1 cellular context compared by ENCODE assay signal in the genomic region with DNA sequence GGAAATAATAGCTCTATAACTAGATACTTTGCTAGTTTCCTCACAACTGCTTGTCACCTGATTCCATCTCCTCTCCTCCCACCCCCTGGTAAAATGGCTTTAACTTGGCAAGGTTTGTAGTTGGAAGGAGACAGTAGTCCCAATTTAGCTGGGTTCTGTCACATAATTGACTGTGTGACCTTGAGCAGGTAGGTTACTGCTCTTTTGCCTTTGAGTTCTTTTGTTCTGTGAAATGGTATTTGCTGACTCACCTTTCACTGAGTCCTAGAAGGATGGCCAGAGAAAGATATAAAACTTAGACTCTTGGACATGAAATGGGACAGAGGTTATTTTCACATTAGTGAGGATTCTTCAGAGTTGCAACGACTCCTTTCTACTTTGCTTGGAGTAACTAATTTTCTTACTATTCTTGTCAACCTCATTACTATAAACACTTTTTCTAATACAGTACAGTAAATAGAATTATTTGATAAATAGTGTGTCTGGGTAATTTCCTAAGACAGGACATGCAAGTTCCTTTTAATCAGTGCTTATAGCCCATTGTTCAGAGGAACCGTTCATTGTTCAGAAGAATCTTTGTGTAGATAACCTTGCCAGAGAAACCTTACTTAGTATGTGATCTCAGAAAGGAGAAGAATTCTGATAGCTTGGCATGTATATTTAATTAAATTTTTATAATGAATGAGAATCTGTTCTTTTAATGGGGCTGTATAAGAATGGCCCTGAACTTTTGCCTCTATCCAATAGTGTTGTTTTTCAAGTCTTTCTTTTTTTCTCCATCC.
TF ChIP-seq lines count a peak whose summit lies in the region.

No MANE protein-coding gene starts in this region.

TF ChIP-seq in HepG2, 621 proteins besides CTCF, POLR2A, EP300 and RAD21 (continued from another document):
- TF ChIP-seq, protein P1, sequence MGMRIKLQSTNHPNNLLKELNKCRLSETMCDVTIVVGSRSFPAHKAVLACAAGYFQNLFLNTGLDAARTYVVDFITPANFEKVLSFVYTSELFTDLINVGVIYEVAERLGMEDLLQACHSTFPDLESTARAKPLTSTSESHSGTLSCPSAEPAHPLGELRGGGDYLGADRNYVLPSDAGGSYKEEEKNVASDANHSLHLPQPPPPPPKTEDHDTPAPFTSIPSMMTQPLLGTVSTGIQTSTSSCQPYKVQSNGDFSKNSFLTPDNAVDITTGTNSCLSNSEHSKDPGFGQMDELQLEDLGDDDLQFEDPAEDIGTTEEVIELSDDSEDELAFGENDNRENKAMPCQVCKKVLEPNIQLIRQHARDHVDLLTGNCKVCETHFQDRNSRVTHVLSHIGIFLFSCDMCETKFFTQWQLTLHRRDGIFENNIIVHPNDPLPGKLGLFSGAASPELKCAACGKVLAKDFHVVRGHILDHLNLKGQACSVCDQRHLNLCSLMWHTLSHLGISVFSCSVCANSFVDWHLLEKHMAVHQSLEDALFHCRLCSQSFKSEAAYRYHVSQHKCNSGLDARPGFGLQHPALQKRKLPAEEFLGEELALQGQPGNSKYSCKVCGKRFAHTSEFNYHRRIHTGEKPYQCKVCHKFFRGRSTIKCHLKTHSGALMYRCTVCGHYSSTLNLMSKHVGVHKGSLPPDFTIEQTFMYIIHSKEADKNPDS (CRISPR knock-in tag; IDR thresholded peaks at IDR 0.05), result no peak
- TF ChIP-seq ZNF644 (CRISPR knock-in tag; IDR thresholded peaks at IDR 0.05; ENCODE audit: low read depth) (peak; percentile 39; the same call in 1 of the 2 replicates), SRF (IDR thresholded peaks at IDR 0.05; ENCODE audit: low read depth, low read length) (no peak), FOSL2 (CRISPR knock-in tag; IDR thresholded peaks at IDR 0.05) (peak; percentile 59), ZKSCAN1 (IDR thresholded peaks at IDR 0.05; ENCODE audit: low read length) (no peak), RBM39 (IDR thresholded peaks at IDR 0.05; ENCODE audit: low read depth, low read length, poor library complexity, severe bottlenecking) (no peak), ZNF225 (CRISPR knock-in tag; IDR thresholded peaks at IDR 0.05) (no peak), ZNF792 (CRISPR knock-in tag; IDR thresholded peaks at IDR 0.05) (no peak), HDAC1 (CRISPR knock-in tag; IDR thresholded peaks at IDR 0.05) (no peak), RARA (CRISPR knock-in tag; IDR thresholded peaks at IDR 0.05) (0 out of 2 replicates have a peak, but pooled peaks have one; percentile 30), KLF13 (CRISPR knock-in tag; IDR thresholded peaks at IDR 0.05) (no peak), POLR2AphosphoS2 (IDR thresholded peaks at IDR 0.05; ENCODE audit: low read depth, low read length) (peak; percentile 76; the same call in 1 of the 2 replicates), HNF4A (CRISPR knock-in tag; IDR thresholded peaks at IDR 0.05) (0 out of 2 replicates have a peak, but pooled peaks have one; percentile 15), MEIS2 (CRISPR knock-in tag; IDR thresholded peaks at IDR 0.05) (no peak), ZNF652 (CRISPR knock-in tag; IDR thresholded peaks at IDR 0.05; ENCODE audit: borderline replicate concordance, low read depth) (no peak), GATAD2A (CRISPR knock-in tag; IDR thresholded peaks at IDR 0.05) (peak; percentile 58), ZNF558 (CRISPR knock-in tag; IDR thresholded peaks at IDR 0.05; ENCODE audit: borderline replicate concordance) (no peak), ZKSCAN8 (CRISPR knock-in tag; IDR thresholded peaks at IDR 0.05; ENCODE audit: borderline replicate concordance) (no peak), ZNF567 (CRISPR knock-in tag; IDR thresholded peaks at IDR 0.05; ENCODE audit: borderline replicate concordance) (no peak), ETV5 (CRISPR knock-in tag; IDR thresholded peaks at IDR 0.05; ENCODE audit: borderline replicate concordance) (no peak), RXRB (CRISPR knock-in tag; IDR thresholded peaks at IDR 0.05; ENCODE audit: borderline replicate concordance) (0 out of 2 replicates have a peak, but pooled peaks have one; percentile 25), ZNF234 (CRISPR knock-in tag; conservative IDR thresholded peaks at IDR 0.05) (no peak), SOX5 (CRISPR knock-in tag; IDR thresholded peaks at IDR 0.05; ENCODE audit: borderline replicate concordance) (peak; percentile 86), ZFP41 (CRISPR knock-in tag; IDR thresholded peaks at IDR 0.05; ENCODE audit: borderline replicate concordance) (no peak)
- TF ChIP-seq, protein P2, sequence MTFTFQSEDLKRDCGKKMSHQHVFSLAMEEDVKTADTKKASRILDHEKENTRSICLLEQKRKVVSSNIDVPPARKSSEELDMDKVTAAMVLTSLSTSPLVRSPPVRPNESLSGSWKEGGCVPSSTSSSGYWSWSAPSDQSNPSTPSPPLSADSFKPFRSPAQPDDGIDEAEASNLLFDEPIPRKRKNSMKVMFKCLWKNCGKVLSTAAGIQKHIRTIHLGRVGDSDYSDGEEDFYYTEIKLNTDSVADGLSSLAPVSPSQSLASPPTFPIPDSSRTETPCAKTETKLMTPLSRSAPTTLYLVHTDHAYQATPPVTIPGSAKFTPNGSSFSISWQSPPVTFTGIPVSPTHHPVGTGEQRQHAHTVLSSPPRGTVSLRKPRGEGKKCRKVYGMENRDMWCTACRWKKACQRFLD (CRISPR knock-in tag; IDR thresholded peaks at IDR 0.05; ENCODE audit: borderline replicate concordance), result no peak
- TF ChIP-seq, protein P3, sequence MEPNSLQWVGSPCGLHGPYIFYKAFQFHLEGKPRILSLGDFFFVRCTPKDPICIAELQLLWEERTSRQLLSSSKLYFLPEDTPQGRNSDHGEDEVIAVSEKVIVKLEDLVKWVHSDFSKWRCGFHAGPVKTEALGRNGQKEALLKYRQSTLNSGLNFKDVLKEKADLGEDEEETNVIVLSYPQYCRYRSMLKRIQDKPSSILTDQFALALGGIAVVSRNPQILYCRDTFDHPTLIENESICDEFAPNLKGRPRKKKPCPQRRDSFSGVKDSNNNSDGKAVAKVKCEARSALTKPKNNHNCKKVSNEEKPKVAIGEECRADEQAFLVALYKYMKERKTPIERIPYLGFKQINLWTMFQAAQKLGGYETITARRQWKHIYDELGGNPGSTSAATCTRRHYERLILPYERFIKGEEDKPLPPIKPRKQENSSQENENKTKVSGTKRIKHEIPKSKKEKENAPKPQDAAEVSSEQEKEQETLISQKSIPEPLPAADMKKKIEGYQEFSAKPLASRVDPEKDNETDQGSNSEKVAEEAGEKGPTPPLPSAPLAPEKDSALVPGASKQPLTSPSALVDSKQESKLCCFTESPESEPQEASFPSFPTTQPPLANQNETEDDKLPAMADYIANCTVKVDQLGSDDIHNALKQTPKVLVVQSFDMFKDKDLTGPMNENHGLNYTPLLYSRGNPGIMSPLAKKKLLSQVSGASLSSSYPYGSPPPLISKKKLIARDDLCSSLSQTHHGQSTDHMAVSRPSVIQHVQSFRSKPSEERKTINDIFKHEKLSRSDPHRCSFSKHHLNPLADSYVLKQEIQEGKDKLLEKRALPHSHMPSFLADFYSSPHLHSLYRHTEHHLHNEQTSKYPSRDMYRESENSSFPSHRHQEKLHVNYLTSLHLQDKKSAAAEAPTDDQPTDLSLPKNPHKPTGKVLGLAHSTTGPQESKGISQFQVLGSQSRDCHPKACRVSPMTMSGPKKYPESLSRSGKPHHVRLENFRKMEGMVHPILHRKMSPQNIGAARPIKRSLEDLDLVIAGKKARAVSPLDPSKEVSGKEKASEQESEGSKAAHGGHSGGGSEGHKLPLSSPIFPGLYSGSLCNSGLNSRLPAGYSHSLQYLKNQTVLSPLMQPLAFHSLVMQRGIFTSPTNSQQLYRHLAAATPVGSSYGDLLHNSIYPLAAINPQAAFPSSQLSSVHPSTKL (CRISPR knock-in tag; IDR thresholded peaks at IDR 0.05), result peak; percentile 59; the same call in 1 of the 2 replicates
- TF ChIP-seq, protein P4, sequence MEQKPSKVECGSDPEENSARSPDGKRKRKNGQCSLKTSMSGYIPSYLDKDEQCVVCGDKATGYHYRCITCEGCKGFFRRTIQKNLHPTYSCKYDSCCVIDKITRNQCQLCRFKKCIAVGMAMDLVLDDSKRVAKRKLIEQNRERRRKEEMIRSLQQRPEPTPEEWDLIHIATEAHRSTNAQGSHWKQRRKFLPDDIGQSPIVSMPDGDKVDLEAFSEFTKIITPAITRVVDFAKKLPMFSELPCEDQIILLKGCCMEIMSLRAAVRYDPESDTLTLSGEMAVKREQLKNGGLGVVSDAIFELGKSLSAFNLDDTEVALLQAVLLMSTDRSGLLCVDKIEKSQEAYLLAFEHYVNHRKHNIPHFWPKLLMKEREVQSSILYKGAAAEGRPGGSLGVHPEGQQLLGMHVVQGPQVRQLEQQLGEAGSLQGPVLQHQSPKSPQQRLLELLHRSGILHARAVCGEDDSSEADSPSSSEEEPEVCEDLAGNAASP (CRISPR knock-in tag; IDR thresholded peaks at IDR 0.05; ENCODE audit: borderline replicate concordance), result peak; percentile 28; the same call in 1 of the 2 replicates
- TF ChIP-seq, protein P5, sequence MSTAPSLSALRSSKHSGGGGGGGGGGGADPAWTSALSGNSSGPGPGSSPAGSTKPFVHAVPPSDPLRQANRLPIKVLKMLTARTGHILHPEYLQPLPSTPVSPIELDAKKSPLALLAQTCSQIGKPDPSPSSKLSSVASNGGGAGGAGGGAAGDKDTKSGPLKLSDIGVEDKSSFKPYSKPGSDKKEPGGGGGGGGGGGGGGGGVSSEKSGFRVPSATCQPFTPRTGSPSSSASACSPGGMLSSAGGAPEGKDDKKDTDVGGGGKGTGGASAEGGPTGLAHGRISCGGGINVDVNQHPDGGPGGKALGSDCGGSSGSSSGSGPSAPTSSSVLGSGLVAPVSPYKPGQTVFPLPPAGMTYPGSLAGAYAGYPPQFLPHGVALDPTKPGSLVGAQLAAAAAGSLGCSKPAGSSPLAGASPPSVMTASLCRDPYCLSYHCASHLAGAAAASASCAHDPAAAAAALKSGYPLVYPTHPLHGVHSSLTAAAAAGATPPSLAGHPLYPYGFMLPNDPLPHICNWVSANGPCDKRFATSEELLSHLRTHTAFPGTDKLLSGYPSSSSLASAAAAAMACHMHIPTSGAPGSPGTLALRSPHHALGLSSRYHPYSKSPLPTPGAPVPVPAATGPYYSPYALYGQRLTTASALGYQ (CRISPR knock-in tag; IDR thresholded peaks at IDR 0.05), result no peak
- TF ChIP-seq, protein P6, sequence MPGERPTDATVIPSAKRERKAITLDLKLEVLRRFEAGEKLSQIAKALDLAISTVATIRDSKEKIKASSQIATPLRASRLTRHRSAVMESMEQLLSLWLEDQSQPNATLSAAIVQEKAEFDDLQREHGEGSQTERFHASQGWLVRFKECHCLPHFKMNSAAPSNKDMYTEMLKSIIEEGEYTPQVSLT (CRISPR knock-in tag; IDR thresholded peaks at IDR 0.05; ENCODE audit: borderline replicate concordance, low read depth), result no peak
TF ChIP-seq in HepG2: peak in this region for 28.
